Comparison of ENCODE assay signal across 20 cellular contexts in genomic region chr9:82903503-82903902, GRCh38.
DNase-seq lines count a peak whose midpoint lies in the region; ATAC-seq and TF ChIP-seq lines count a peak whose summit lies in the region.
"Had no signal": no experiment of that assay in that cellular context is flagged by ENCODE, and none has a peak within 500 bp of the region (broad histone marks: within the 10 kb centered on the region; RNA-seq: fewer than 3 reads in every experiment).

No MANE protein-coding gene starts in this region.

- no peak overlapping the region for H3K4me3 ChIP-seq in Jurkat, Clone E6-1 (ENCODE audit: low read length)
- H3K4me3 ChIP-seq in kidney epithelial cell (ENCODE audit: low read depth, low read length) = no peak overlapping the region
- H3K4me3 ChIP-seq: esophagus muscularis mucosa, HAP-1, tibial artery had no signal

- H3K27me3 Mint-ChIP-seq in WTC11 (ENCODE audit: low read depth) = no peaks in the 10 kb centered on the region; the same call in 1 of the 2 replicates
- no peaks in the 10 kb centered on the region for H3K27me3 Mint-ChIP-seq in stimulated activated naive CD8-positive, alpha-beta T cell treated with anti-CD3 and anti-CD28 coated beads, Interleukin-15, amount 100 ng/mL, for 72 hours
- no peaks in the 10 kb centered on the region for H3K27me3 Mint-ChIP-seq in activated CD4-positive, alpha-beta memory T cell treated with anti-CD3 and anti-CD28 coated beads, Interleukin-2, amount 10 ng/mL, durations not matched to agents 7 days and 5 days
- H3K27me3 Mint-ChIP-seq: B cell had no signal

- no peak overlapping the region for H3K27ac Mint-ChIP-seq in WTC11
- H3K27ac Mint-ChIP-seq in stimulated activated naive CD8-positive, alpha-beta T cell treated with anti-CD3 and anti-CD28 coated beads, Interleukin-15, amount 100 ng/mL, for 72 hours = peak overlapping the region in 1 of 2 donors; percentile 10
- H3K27ac Mint-ChIP-seq in activated CD4-positive, alpha-beta memory T cell treated with anti-CD3 and anti-CD28 coated beads, Interleukin-2, amount 10 ng/mL, durations not matched to agents 7 days and 5 days = no peak overlapping the region
- H3K27ac Mint-ChIP-seq: B cell had no signal

- no peak overlapping the region for H3K4me3 Mint-ChIP-seq in WTC11
- H3K4me3 Mint-ChIP-seq in stimulated activated naive CD8-positive, alpha-beta T cell treated with anti-CD3 and anti-CD28 coated beads, Interleukin-15, amount 100 ng/mL, for 72 hours = no peak overlapping the region
- H3K4me3 Mint-ChIP-seq in activated CD4-positive, alpha-beta memory T cell treated with anti-CD3 and anti-CD28 coated beads, Interleukin-2, amount 10 ng/mL, durations not matched to agents 7 days and 5 days = no peak overlapping the region
- H3K4me3 Mint-ChIP-seq: B cell had no signal

- no peaks in the 10 kb centered on the region for H3K27me3 ChIP-seq in kidney epithelial cell (ENCODE audit: control insufficient read depth, insufficient read depth, low read length)
- H3K27me3 ChIP-seq: esophagus muscularis mucosa, tibial artery had no signal

- CTCF ChIA-PET in WTC11 (lab: Charles Lee) = interaction anchor here (0.6 kb wide), 1 partner anchor 273 kb away, joined by 3 read pairs; no protein-coding TSS in a partner anchor
- CTCF ChIA-PET in activated CD4-positive, alpha-beta memory T cell treated with anti-CD3 and anti-CD28 coated beads, Interleukin-2, amount 10 ng/mL, durations not matched to agents 7 days and 5 days (lab: Charles Lee) = no interaction called here

- intact Hi-C loops in left colon (cut with DNase I, micrococcal nuclease) = no loop called here

- H3K9me3 Mint-ChIP-seq in WTC11 = peaks cover 24% of the 10 kb centered on the region
- H3K9me3 Mint-ChIP-seq in stimulated activated naive CD8-positive, alpha-beta T cell treated with anti-CD3 and anti-CD28 coated beads, Interleukin-15, amount 100 ng/mL, for 72 hours = no peaks in the 10 kb centered on the region
- no peaks in the 10 kb centered on the region for H3K9me3 Mint-ChIP-seq in activated CD4-positive, alpha-beta memory T cell treated with anti-CD3 and anti-CD28 coated beads, Interleukin-2, amount 10 ng/mL, durations not matched to agents 7 days and 5 days

- peaks cover 24% of the 10 kb centered on the region for H3K4me1 Mint-ChIP-seq in WTC11
- H3K4me1 Mint-ChIP-seq in stimulated activated naive CD8-positive, alpha-beta T cell treated with anti-CD3 and anti-CD28 coated beads, Interleukin-15, amount 100 ng/mL, for 72 hours = no peaks in the 10 kb centered on the region
- no peaks in the 10 kb centered on the region for H3K4me1 Mint-ChIP-seq in activated CD4-positive, alpha-beta memory T cell treated with anti-CD3 and anti-CD28 coated beads, Interleukin-2, amount 10 ng/mL, durations not matched to agents 7 days and 5 days
- H3K4me1 Mint-ChIP-seq: B cell had no signal

- POLR2A ChIA-PET in WTC11 (lab: Charles Lee) = no interaction called here
- POLR2A ChIA-PET in activated CD4-positive, alpha-beta memory T cell treated with anti-CD3 and anti-CD28 coated beads, Interleukin-2, amount 10 ng/mL, durations not matched to agents 7 days and 5 days (lab: Charles Lee) = no interaction called here

- TF ChIP-seq CTCF in WTC11 (IDR thresholded peaks at IDR 0.05) = no peak
- TF ChIP-seq CTCF in kidney epithelial cell (IDR thresholded peaks at IDR 0.05; ENCODE audit: insufficient read depth, low read length, poor library complexity, severe bottlenecking) = peak; percentile 1

- DNase-seq in Daoy (ENCODE audit: low read depth) = peak; percentile 10
- peak; percentile 14 for DNase-seq in Jurkat, Clone E6-1 (ENCODE audit: low read depth, low spot score)
- no peak for DNase-seq in WTC11 (ENCODE audit: low spot score)
- DNase-seq in kidney epithelial cell (ENCODE audit: low read depth) = no peak
- DNase-seq in stimulated activated naive CD8-positive, alpha-beta T cell treated with anti-CD3 and anti-CD28 coated beads, Interleukin-15, amount 100 ng/mL, for 72 hours = no peak
- no peak for DNase-seq in NCI-H2029 treated with DMSO at 0.1 percent for 48 hours (lab: John Stamatoyannopoulos, UW)
- DNase-seq in left colon = no peak
- no peak for DNase-seq in activated CD4-positive, alpha-beta memory T cell treated with anti-CD3 and anti-CD28 coated beads, Interleukin-2, amount 10 ng/mL, durations not matched to agents 7 days and 5 days
- DNase-seq: activated CD4-positive, alpha-beta T cell treated with anti-CD3 and anti-CD28 coated beads, Interleukin-2, amount 50 U/mL, for 4 hours; activated T-cell treated with anti-CD3 and anti-CD28 coated beads for 4 hours; central memory CD4-positive, alpha-beta T cell; NCI-H146; NCI-H226; NK-92 treated with Interleukin-12 subunit alpha and Interleukin-12 subunit beta, amount 100 ng/mL, for 24 hours; stimulated activated naive CD4-positive, alpha-beta T cell treated with Interleukin-2 at 50 U/mL for 16 hours; tibial artery had no signal

- no peaks in the 10 kb centered on the region for H3K36me3 ChIP-seq in kidney epithelial cell (ENCODE audit: control insufficient read depth, insufficient read depth, low read length)
- H3K36me3 ChIP-seq: esophagus muscularis mucosa, HAP-1, tibial artery had no signal

- H3K36me3 Mint-ChIP-seq in WTC11 = peaks cover 42% of the 10 kb centered on the region
- H3K36me3 Mint-ChIP-seq in activated CD4-positive, alpha-beta memory T cell treated with anti-CD3 and anti-CD28 coated beads, Interleukin-2, amount 10 ng/mL, durations not matched to agents 7 days and 5 days (ENCODE audit: low read depth) = no peaks in the 10 kb centered on the region

- peak; percentile 80 for ATAC-seq in WTC11
- ATAC-seq in stimulated activated naive CD8-positive, alpha-beta T cell treated with anti-CD3 and anti-CD28 coated beads, Interleukin-15, amount 100 ng/mL, for 72 hours = no peak
- ATAC-seq in left colon = no peak
- ATAC-seq: sciatic nerve had no signal

TF ChIP-seq in WTC11, 78 proteins besides CTCF, POLR2A, EP300 and RAD21 (continues in another document):
- TF ChIP-seq NFE2L1 (CRISPR knock-in tag; IDR thresholded peaks at IDR 0.05) = no peak
- TF ChIP-seq FOXK1 (CRISPR knock-in tag; IDR thresholded peaks at IDR 0.05) = no peak
- TF ChIP-seq FOXP1 (CRISPR knock-in tag; IDR thresholded peaks at IDR 0.05; ENCODE audit: borderline replicate concordance) = no peak
- TF ChIP-seq ZMAT4 (CRISPR knock-in tag; IDR thresholded peaks at IDR 0.05) = no peak
- no peak for TF ChIP-seq USF1 (CRISPR knock-in tag; IDR thresholded peaks at IDR 0.05)
- TF ChIP-seq STAT6 (CRISPR knock-in tag; conservative IDR thresholded peaks at IDR 0.05; ENCODE audit: low read depth) = no peak
- TF ChIP-seq CBFB (CRISPR knock-in tag; IDR thresholded peaks at IDR 0.05; ENCODE audit: low read depth) = no peak
- no peak for TF ChIP-seq ZNF219 (CRISPR knock-in tag; IDR thresholded peaks at IDR 0.05; ENCODE audit: borderline replicate concordance)
- no peak for TF ChIP-seq SOX15 (CRISPR knock-in tag; IDR thresholded peaks at IDR 0.05)
- TF ChIP-seq HMGXB4 (CRISPR knock-in tag; IDR thresholded peaks at IDR 0.05) = no peak

Comparison
In these comparisons a context has a peak if more than half of its experiments do, and no peak if none do; other contexts are left out.
1. DNase-seq: peak in Daoy (single experiment) and Jurkat, Clone E6-1 (single experiment); none in WTC11 (single experiment), kidney epithelial cell (single experiment), stimulated activated naive CD8-positive, alpha-beta T cell treated with anti-CD3 and anti-CD28 coated beads, Interleukin-15, amount 100 ng/mL, for 72 hours (0 of 2), NCI-H2029 treated with DMSO at 0.1 percent for 48 hours (single experiment), left colon (0 of 2) and activated CD4-positive, alpha-beta memory T cell treated with anti-CD3 and anti-CD28 coated beads, Interleukin-2, amount 10 ng/mL, durations not matched to agents 7 days and 5 days (single experiment).